ENCODE assay signal across 8 cellular contexts in genomic region chr1:200139661-200140250, GRCh38.
DNase-seq lines count a peak whose midpoint lies in the region; ATAC-seq, FAIRE-seq and TF ChIP-seq lines count a peak whose summit lies in the region.

No MANE protein-coding gene starts in this region.

- 65 to 77% (median 69%) methylated on average over 4 of the region's 4 CpGs for WGBS in adrenal gland, 4 donors

- FAIRE-seq in keratinocyte (lab: Jason Lieb, UNC), result peak; percentile 60

- H3K9me1 ChIP-seq in keratinocyte (ENCODE audit: control insufficient read depth, extremely low read depth, insufficient read depth, low read length), result no peaks in the 10 kb centered on the region

- no peak overlapping the region for H3K9ac ChIP-seq in keratinocyte (ENCODE audit: control insufficient read depth, extremely low read depth, insufficient read depth, low read length)

- peak; percentile 50 for DNase-seq in DMS114 treated with DMSO at 0.1 percent for 48 hours (lab: John Stamatoyannopoulos, UW; ENCODE audit: unreplicated experiment)
- DNase-seq in NCI-H226, result peak; percentile 36
- DNase-seq in adrenal gland, result peak in 1 of 7 donors; percentile 17
- DNase-seq in keratinocyte (ENCODE audit: low read depth, low spot score), result no peak
- no peak for DNase-seq in NCI-H128 (lab: John Stamatoyannopoulos, UW; ENCODE audit: unreplicated experiment)
- no peak for DNase-seq in activated T-cell treated with anti-CD3 and anti-CD28 coated beads, Interleukin-2, amount 50 U/mL, for 1 hour

- H3K27ac ChIP-seq in adrenal gland (no peak overlapping the region), keratinocyte (ENCODE audit: control insufficient read depth, insufficient read depth, low read length) (no peak overlapping the region)

- no peak overlapping the region for H2AFZ ChIP-seq in keratinocyte (ENCODE audit: control insufficient read depth, low read length)

- TF ChIP-seq CTCF in adrenal gland (IDR thresholded peaks at IDR 0.05), result peak; percentile 11 to 44 (median 37)
- TF ChIP-seq CTCF in keratinocyte (optimal IDR thresholded peaks at IDR 0.05 in 1 of 3, IDR thresholded peaks at IDR 0.05 in 1 of 3, conservative IDR thresholded peaks at IDR 0.05 in 1 of 3; ENCODE audit: extremely low read depth in 1 of 3, insufficient read depth in 2 of 3, low read length in 3 of 3), result peak; percentile 71 to 76 (median 72)

- no peak overlapping the region for H3K4me2 ChIP-seq in keratinocyte (ENCODE audit: control insufficient read depth, extremely low read depth, insufficient read depth, low read depth, low read length)

- H3K79me2 ChIP-seq in keratinocyte (ENCODE audit: control insufficient read depth, insufficient read depth, low read length), result no peaks in the 10 kb centered on the region

- H3K9me3 ChIP-seq in adrenal gland (replicated peaks in 1 of 3), result no peaks in the 10 kb centered on the region
- H3K9me3 ChIP-seq in keratinocyte (ENCODE audit: control insufficient read depth, low read depth, low read length), result no peaks in the 10 kb centered on the region

- H3K4me1 ChIP-seq in adrenal gland (replicated peaks in 1 of 2) (no peaks in the 10 kb centered on the region), keratinocyte (ENCODE audit: control insufficient read depth, extremely low read depth, insufficient read depth, low read length) (no peaks in the 10 kb centered on the region)

- no peak overlapping the region for H3K4me3 ChIP-seq in adrenal gland
- no peak overlapping the region for H3K4me3 ChIP-seq in keratinocyte (ENCODE audit: control insufficient read depth in 2 of 3, extremely low read depth in 1 of 3, insufficient read depth in 2 of 3, low read depth in 1 of 3, low read length in 3 of 3)

- dilution Hi-C loops in keratinocyte (cut with MboI; ENCODE audit: extremely low pct_ligation_motif_present, low sequenced_read_pairs), result no loop called here

- no peaks in the 10 kb centered on the region for H4K20me1 ChIP-seq in keratinocyte (ENCODE audit: control insufficient read depth, extremely low read depth, insufficient read depth, low read length)

- no peak for TF ChIP-seq POLR2A in adrenal gland (IDR thresholded peaks at IDR 0.05)

- H3K27me3 ChIP-seq in adrenal gland, result no peaks in the 10 kb centered on the region
- no peaks in the 10 kb centered on the region for H3K27me3 ChIP-seq in keratinocyte (ENCODE audit: control insufficient read depth, extremely low read depth, insufficient read depth, low read length)

- intact Hi-C loops in adrenal gland (cut with DNase I), result no loop called here

- ATAC-seq in GM18870 (IDR thresholded peaks at IDR 0.05; ENCODE audit: unreplicated experiment) (peak; percentile 83), HG03097 (IDR thresholded peaks at IDR 0.05; ENCODE audit: low FRiP score, unreplicated experiment) (peak; percentile 69)

- H3K36me3 ChIP-seq in adrenal gland (replicated peaks in 1 of 2) (no peaks in the 10 kb centered on the region), keratinocyte (ENCODE audit: control insufficient read depth in 2 of 2, extremely low read depth in 1 of 2, insufficient read depth in 2 of 2, low read length in 2 of 2) (no peaks in the 10 kb centered on the region)

Comparison
In these comparisons a context has a peak if more than half of its experiments do, and no peak if none do; other contexts are left out.
1. DNase-seq: peak in DMS114 treated with DMSO at 0.1 percent for 48 hours (single experiment) and NCI-H226 (single experiment); none in keratinocyte (single experiment), NCI-H128 (single experiment) and activated T-cell treated with anti-CD3 and anti-CD28 coated beads, Interleukin-2, amount 50 U/mL, for 1 hour (single experiment).